In the genomic region with DNA sequence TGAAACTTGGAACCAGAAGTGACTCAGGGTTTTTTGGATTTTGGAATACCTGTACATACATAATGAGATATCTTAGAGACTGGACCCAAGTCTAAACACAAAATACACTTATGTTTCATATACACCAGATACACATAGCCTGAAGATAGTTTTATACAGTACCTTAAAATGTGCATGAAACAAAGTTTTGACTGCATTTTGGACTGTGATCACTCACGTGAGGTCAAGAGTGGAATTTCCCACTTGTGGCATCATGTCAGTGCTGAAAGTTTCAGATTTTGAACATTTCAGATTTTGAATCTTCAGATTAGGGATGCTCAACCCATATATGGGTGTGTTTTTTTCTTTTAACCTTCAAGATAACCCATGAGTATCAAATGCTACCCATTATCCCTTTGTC, we compare ENCODE assay signal across 1 cellular context.
TF ChIP-seq lines count a peak whose summit lies in the region.

No MANE protein-coding gene starts in this region.

TF ChIP-seq in GM12878, 131 proteins besides CTCF, POLR2A, EP300 and RAD21:
- TF ChIP-seq LARP7 (IDR thresholded peaks at IDR 0.05), result no peak
- TF ChIP-seq POU2F2 (IDR thresholded peaks at IDR 0.05; ENCODE audit: borderline replicate concordance, low read depth, low read length), result no peak
- TF ChIP-seq, protein P1, sequence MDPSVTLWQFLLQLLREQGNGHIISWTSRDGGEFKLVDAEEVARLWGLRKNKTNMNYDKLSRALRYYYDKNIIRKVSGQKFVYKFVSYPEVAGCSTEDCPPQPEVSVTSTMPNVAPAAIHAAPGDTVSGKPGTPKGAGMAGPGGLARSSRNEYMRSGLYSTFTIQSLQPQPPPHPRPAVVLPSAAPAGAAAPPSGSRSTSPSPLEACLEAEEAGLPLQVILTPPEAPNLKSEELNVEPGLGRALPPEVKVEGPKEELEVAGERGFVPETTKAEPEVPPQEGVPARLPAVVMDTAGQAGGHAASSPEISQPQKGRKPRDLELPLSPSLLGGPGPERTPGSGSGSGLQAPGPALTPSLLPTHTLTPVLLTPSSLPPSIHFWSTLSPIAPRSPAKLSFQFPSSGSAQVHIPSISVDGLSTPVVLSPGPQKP (IDR thresholded peaks at IDR 0.05; ENCODE audit: low read depth, low read length), result no peak
- TF ChIP-seq JUNB (IDR thresholded peaks at IDR 0.05), result no peak
- peak; percentile 33; the same call in 1 of the 2 replicates for TF ChIP-seq RUNX3 (IDR thresholded peaks at IDR 0.05; ENCODE audit: low read length)
- TF ChIP-seq ZNF274 (IDR thresholded peaks at IDR 0.05; ENCODE audit: insufficient read depth, insufficient read length), result no peak
- TF ChIP-seq ZZZ3 (IDR thresholded peaks at IDR 0.05; ENCODE audit: control insufficient read depth, insufficient read length, low read depth), result no peak
- no peak for TF ChIP-seq POLR2AphosphoS2 (IDR thresholded peaks at IDR 0.05; ENCODE audit: low read depth, low read length)
- no peak for TF ChIP-seq MYB (IDR thresholded peaks at IDR 0.05; ENCODE audit: borderline replicate concordance, low read depth, low read length)
- no peak for TF ChIP-seq SPI1 (IDR thresholded peaks at IDR 0.05; ENCODE audit: borderline replicate concordance, insufficient read depth, low read depth, low read length)
- TF ChIP-seq WRNIP1 (IDR thresholded peaks at IDR 0.05; ENCODE audit: borderline replicate concordance, low read depth, low read length), result no peak
- TF ChIP-seq BHLHE40 (IDR thresholded peaks at IDR 0.05; ENCODE audit: borderline replicate concordance in 1 of 2, low read depth in 2 of 2, low read length in 1 of 2), result peak; percentile 78 to 88
- TF ChIP-seq, protein P2, sequence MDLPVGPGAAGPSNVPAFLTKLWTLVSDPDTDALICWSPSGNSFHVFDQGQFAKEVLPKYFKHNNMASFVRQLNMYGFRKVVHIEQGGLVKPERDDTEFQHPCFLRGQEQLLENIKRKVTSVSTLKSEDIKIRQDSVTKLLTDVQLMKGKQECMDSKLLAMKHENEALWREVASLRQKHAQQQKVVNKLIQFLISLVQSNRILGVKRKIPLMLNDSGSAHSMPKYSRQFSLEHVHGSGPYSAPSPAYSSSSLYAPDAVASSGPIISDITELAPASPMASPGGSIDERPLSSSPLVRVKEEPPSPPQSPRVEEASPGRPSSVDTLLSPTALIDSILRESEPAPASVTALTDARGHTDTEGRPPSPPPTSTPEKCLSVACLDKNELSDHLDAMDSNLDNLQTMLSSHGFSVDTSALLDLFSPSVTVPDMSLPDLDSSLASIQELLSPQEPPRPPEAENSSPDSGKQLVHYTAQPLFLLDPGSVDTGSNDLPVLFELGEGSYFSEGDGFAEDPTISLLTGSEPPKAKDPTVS (IDR thresholded peaks at IDR 0.05; ENCODE audit: low read depth, low read length), result no peak
- TF ChIP-seq SREBF2 (IDR thresholded peaks at IDR 0.05; ENCODE audit: low read length), result no peak
- TF ChIP-seq ZNF217 (IDR thresholded peaks at IDR 0.05), result no peak
- TF ChIP-seq TARDBP (IDR thresholded peaks at IDR 0.05; ENCODE audit: borderline replicate concordance), result no peak
- TF ChIP-seq NR2F1 (conservative IDR thresholded peaks at IDR 0.05), result 0 out of 2 replicates have a peak, but pooled peaks have one; percentile 16
- TF ChIP-seq TCF12 (IDR thresholded peaks at IDR 0.05; ENCODE audit: low read depth, low read length), result no peak
- TF ChIP-seq SIX5 (IDR thresholded peaks at IDR 0.05; ENCODE audit: low read depth, low read length, severe bottlenecking), result no peak
